11 cellular contexts compared by ENCODE assay signal in the genomic region with DNA sequence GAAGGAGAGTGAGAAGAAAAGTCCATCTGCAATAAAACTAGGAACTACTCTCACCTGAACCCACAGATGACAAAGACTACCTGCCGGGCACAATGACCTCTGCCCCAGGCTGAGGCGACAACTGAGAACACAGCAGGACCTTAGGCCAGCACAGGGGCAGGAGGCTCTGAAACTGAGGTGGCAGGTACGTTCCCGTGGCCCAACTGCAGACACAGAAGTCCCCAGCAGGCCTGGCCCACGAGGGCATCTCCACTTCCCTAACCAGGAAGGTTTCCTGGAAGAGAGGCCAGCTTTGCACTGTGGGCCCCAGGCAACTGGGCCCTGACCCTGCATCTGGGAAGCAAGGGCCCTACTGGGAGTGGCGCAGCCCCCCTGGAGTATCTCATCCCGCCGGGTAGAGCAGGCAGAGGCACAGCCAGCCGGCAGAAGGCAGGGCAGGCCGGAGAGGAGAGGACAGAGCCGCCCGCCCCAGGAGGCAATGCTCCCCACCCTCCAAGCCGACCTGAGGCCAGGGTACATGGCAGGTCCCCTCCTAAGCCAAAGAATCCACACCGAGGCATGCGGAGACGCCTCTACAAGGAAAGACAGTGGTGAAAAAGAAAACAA. TPM values are rescaled to one million over a fixed set of nuclear protein-coding genes. Genes with fewer than 3 reads are reported as not detected.
DNase-seq lines count a peak whose midpoint lies in the region; ATAC-seq and TF ChIP-seq lines count a peak whose summit lies in the region.
"Had no signal": no experiment of that assay in that cellular context is flagged by ENCODE, and none has a peak within 500 bp of the region (broad histone marks: within the 10 kb centered on the region; RNA-seq: fewer than 3 reads in every experiment).

No MANE protein-coding gene starts in this region.

- peak overlapping the region; percentile 21 for H4K8ac ChIP-seq in neuronal stem cell (ENCODE audit: low read depth, low read length)

- no peaks in the 10 kb centered on the region for H3K9me3 ChIP-seq in CD8-positive, alpha-beta memory T cell (ENCODE audit: low read length)
- H3K9me3 ChIP-seq in NT2/D1 (ENCODE audit: insufficient read depth, low read length) (no peaks in the 10 kb centered on the region), neuronal stem cell (replicated peaks in 1 of 2; ENCODE audit: control insufficient read depth in 2 of 2, insufficient read depth in 1 of 2, low read depth in 1 of 2, low read length in 2 of 2) (peaks cover 4 to 7% of the 10 kb centered on the region in 2 donors), upper lobe of left lung (peaks cover 0 to under 1% (median 0%) of the 10 kb centered on the region in 4 donors)
- H3K9me3 ChIP-seq: testis had no signal

- no peaks in the 10 kb centered on the region for H3K27me3 ChIP-seq in CD8-positive, alpha-beta memory T cell (ENCODE audit: insufficient read depth, low read length, poor library complexity, severe bottlenecking)
- H3K27me3 ChIP-seq in NT2/D1 (ENCODE audit: insufficient read depth, insufficient read length): no peaks in the 10 kb centered on the region
- H3K27me3 ChIP-seq in neuronal stem cell (ENCODE audit: control insufficient read depth in 3 of 3, insufficient read depth in 3 of 3, low read depth in 1 of 3, low read length in 3 of 3): no peaks in the 10 kb centered on the region
- no peaks in the 10 kb centered on the region for H3K27me3 ChIP-seq in upper lobe of left lung
- H3K27me3 ChIP-seq: dorsolateral prefrontal cortex, SJSA1, testis had no signal

- no peak overlapping the region for H2BK15ac ChIP-seq in neuronal stem cell (ENCODE audit: low read length)

- TF ChIP-seq POLR2A in upper lobe of left lung (IDR thresholded peaks at IDR 0.05): no peak

- CTCF ChIA-PET in CD8-positive, alpha-beta memory T cell (lab: Charles Lee): interaction anchor here (1.4 kb wide), 1 partner anchor 8 kb away, joined by 3 read pairs; no protein-coding TSS in a partner anchor

- ATAC-seq in HG03457 (IDR thresholded peaks at IDR 0.05; ENCODE audit: unreplicated experiment): no peak
- ATAC-seq in upper lobe of left lung (ENCODE audit: low FRiP score in 2 of 2): no peak

- peak overlapping the region; percentile 75 for H4K91ac ChIP-seq in neuronal stem cell (ENCODE audit: low read depth, low read length, poor library complexity)

- H3K36me3 Mint-ChIP-seq in CD8-positive, alpha-beta memory T cell: peaks cover 0 to 33% (median 9%) of the 10 kb centered on the region in 3 donors
- H3K36me3 Mint-ChIP-seq in endothelial cell (ENCODE audit: low read depth, unreplicated experiment): no peaks in the 10 kb centered on the region

- H3K36me3 ChIP-seq in CD8-positive, alpha-beta memory T cell (ENCODE audit: insufficient read depth, low read length): peaks cover 9% of the 10 kb centered on the region
- H3K36me3 ChIP-seq in NT2/D1 (ENCODE audit: insufficient read depth, insufficient read length, low read length) (peaks cover 18% of the 10 kb centered on the region), neuronal stem cell (replicated peaks in 1 of 2; ENCODE audit: control insufficient read depth in 2 of 2, insufficient read depth in 2 of 2, low read length in 2 of 2) (peaks cover 10 to 22% of the 10 kb centered on the region in 2 donors), upper lobe of left lung (peaks cover 0 to 5% (median 0%) of the 10 kb centered on the region in 4 donors)

- WGBS in neuronal stem cell (ENCODE audit: extremely low coverage in 2 of 2, insufficient read length in 2 of 2, insufficient replicate concordance in 1 of 2), 2 donors: no CpG with 5 or more reads among the region's 16 CpGs
- 87 to 89% methylated on average over 12 to 15 of the region's 16 CpGs for WGBS in upper lobe of left lung, 2 donors

- H3K4me1 ChIP-seq in CD8-positive, alpha-beta memory T cell (ENCODE audit: insufficient read depth, low read length): peaks cover 68% of the 10 kb centered on the region
- H3K4me1 ChIP-seq in NT2/D1 (ENCODE audit: insufficient read depth, insufficient read length) (peaks cover 7% of the 10 kb centered on the region), neuronal stem cell (ENCODE audit: control insufficient read depth in 2 of 2, insufficient read depth in 1 of 2, low read depth in 1 of 2, low read length in 2 of 2) (peaks cover 20 to 21% of the 10 kb centered on the region in 2 donors), upper lobe of left lung (peaks cover 55 to 80% (median 62%) of the 10 kb centered on the region in 4 donors)

- H3K18ac ChIP-seq in neuronal stem cell (ENCODE audit: low read length): peak overlapping the region; percentile 86

- H3K4me3 Mint-ChIP-seq in CD8-positive, alpha-beta memory T cell: peak overlapping the region in 6 of 7 donors; percentile 20 to 79 (median 72)
- H3K4me3 Mint-ChIP-seq in endothelial cell (ENCODE audit: unreplicated experiment): no peak overlapping the region

- H3K79me1 ChIP-seq in neuronal stem cell (ENCODE audit: low read depth, low read length): peaks cover 19% of the 10 kb centered on the region

- no peak overlapping the region for H3K14ac ChIP-seq in neuronal stem cell (ENCODE audit: low read length)

- no peak overlapping the region for H2AFZ ChIP-seq in neuronal stem cell (ENCODE audit: low read length)

- H2AK5ac ChIP-seq in neuronal stem cell (ENCODE audit: low read depth, low read length): peak overlapping the region; percentile 88

- H2BK5ac ChIP-seq in neuronal stem cell (ENCODE audit: low read length): no peak overlapping the region

- no peak for TF ChIP-seq CTCF in endothelial cell (IDR thresholded peaks at IDR 0.05; ENCODE audit: unreplicated experiment)
- no peak for TF ChIP-seq CTCF in upper lobe of left lung (IDR thresholded peaks at IDR 0.05)

- TF ChIP-seq EP300 in upper lobe of left lung (IDR thresholded peaks at IDR 0.05): no peak

- H3K9ac ChIP-seq in NT2/D1 (ENCODE audit: insufficient read length, low read depth): peak overlapping the region; percentile 42
- H3K9ac ChIP-seq in neuronal stem cell (ENCODE audit: low read depth, low read length, poor library complexity): peak overlapping the region; percentile 14

- POLR2A ChIA-PET in CD8-positive, alpha-beta memory T cell (lab: Charles Lee): no interaction called here

- no peaks in the 10 kb centered on the region for H3K9me3 Mint-ChIP-seq in CD8-positive, alpha-beta memory T cell
- no peaks in the 10 kb centered on the region for H3K9me3 Mint-ChIP-seq in endothelial cell (ENCODE audit: unreplicated experiment)

- H2BK12ac ChIP-seq in neuronal stem cell (ENCODE audit: low read length): no peak overlapping the region

- peak overlapping the region; percentile 0 for H3K4me3 ChIP-seq in CD8-positive, alpha-beta memory T cell (ENCODE audit: low read length)
- H3K4me3 ChIP-seq in NT2/D1 (ENCODE audit: insufficient read length, low read depth) (no peak overlapping the region), neuronal stem cell (ENCODE audit: low read length in 2 of 2) (no peak overlapping the region), upper lobe of left lung (no peak overlapping the region)
- H3K4me3 ChIP-seq: SJSA1, testis had no signal

- no peak overlapping the region for H3K4me2 ChIP-seq in neuronal stem cell (ENCODE audit: insufficient read depth, low read length, poor library complexity, severe bottlenecking)

- no peak overlapping the region for H3K27ac ChIP-seq in CD8-positive, alpha-beta memory T cell (ENCODE audit: low read depth, low read length)
- no peak overlapping the region for H3K27ac ChIP-seq in neuronal stem cell (replicated peaks; ENCODE audit: low read length)
- H3K27ac ChIP-seq in upper lobe of left lung: no peak overlapping the region
- H3K27ac ChIP-seq: SJSA1 had no signal

- no peak for DNase-seq in CD8-positive, alpha-beta memory T cell
- DNase-seq in NT2/D1 (ENCODE audit: low read depth, low spot score): no peak
- DNase-seq in endothelial cell (ENCODE audit: low spot score): no peak
- DNase-seq in neuronal stem cell (ENCODE audit: low spot score): no peak
- DNase-seq in upper lobe of left lung: no peak
- DNase-seq in cerebellar cortex (ENCODE audit: low spot score): no peak
- DNase-seq in DMS79 (lab: John Stamatoyannopoulos, UW): no peak
- DNase-seq: dorsolateral prefrontal cortex, testis had no signal

- H3K4ac ChIP-seq in neuronal stem cell (ENCODE audit: low read length): no peak overlapping the region

- no peaks in the 10 kb centered on the region for H3K27me3 Mint-ChIP-seq in CD8-positive, alpha-beta memory T cell
- H3K27me3 Mint-ChIP-seq in endothelial cell (ENCODE audit: unreplicated experiment): no peaks in the 10 kb centered on the region

- peaks cover 83 to 97% (median 93%) of the 10 kb centered on the region in 3 donors for H3K4me1 Mint-ChIP-seq in CD8-positive, alpha-beta memory T cell
- H3K4me1 Mint-ChIP-seq in endothelial cell (ENCODE audit: unreplicated experiment): peaks cover 39% of the 10 kb centered on the region

- H2BK120ac ChIP-seq in neuronal stem cell (ENCODE audit: low read depth, low read length): no peak overlapping the region

- peak overlapping the region in 5 of 8 donors; percentile 32 to 91 (median 55) for H3K27ac Mint-ChIP-seq in CD8-positive, alpha-beta memory T cell
- peak overlapping the region; percentile 9 for H3K27ac Mint-ChIP-seq in endothelial cell (ENCODE audit: unreplicated experiment)

- H3K23ac ChIP-seq in neuronal stem cell (ENCODE audit: low read depth, low read length, poor library complexity): peak overlapping the region; percentile 57

RNA-seq across cellular contexts. Expression of gene STK24, which starts 32.7 kb away (rescaled TPM):
- 100 to 1,000 TPM; 149 to 150 TPM for total RNA-seq in CD8-positive, alpha-beta memory T cell
- polyA plus RNA-seq in CD8-positive, alpha-beta memory T cell: 63.6 TPM
- 92.3 TPM for total RNA-seq in endothelial cell (ENCODE audit: unreplicated experiment)
- 162 TPM for polyA plus RNA-seq in neuronal stem cell (2013, experiment 1 of 2)
- 159 TPM for polyA plus RNA-seq in neuronal stem cell (2013, experiment 2 of 2)
- total RNA-seq in upper lobe of left lung: 10 to 100 TPM; 51.3 to 89.8 (median 78.6) TPM
